Comparison of ENCODE assay signal across 18 cellular contexts in genomic region chr20:40880716-40881104, GRCh38.
DNase-seq lines count a peak whose midpoint lies in the region; ATAC-seq and TF ChIP-seq lines count a peak whose summit lies in the region.
"Had no signal": no experiment of that assay in that cellular context is flagged by ENCODE, and none has a peak within 500 bp of the region (broad histone marks: within the 10 kb centered on the region; RNA-seq: fewer than 3 reads in every experiment).

No MANE protein-coding gene starts in this region.

- H3K9me2 ChIP-seq in Loucy (replicated peaks; ENCODE audit: low read depth, low read length) = no peaks in the 10 kb centered on the region

- H3K9ac ChIP-seq in Loucy (ENCODE audit: low read depth, low read length, poor library complexity, severe bottlenecking) = peak overlapping the region; percentile 74

- POLR2A ChIA-PET in activated naive CD8-positive, alpha-beta T cell treated with anti-CD3 and anti-CD28 coated beads, Interleukin-2, amount 10 ng/mL, durations not matched to agents 7 days and 5 days (lab: Charles Lee) = no interaction called here

- no peak for TF ChIP-seq CTCF in Loucy (conservative IDR thresholded peaks at IDR 0.05; ENCODE audit: low read length)
- no peak for TF ChIP-seq CTCF in chondrocyte (IDR thresholded peaks at IDR 0.05)

- H3K9me3 ChIP-seq in Loucy (ENCODE audit: insufficient read depth, low read depth, low read length) = no peaks in the 10 kb centered on the region
- H3K9me3 ChIP-seq: MG63 had no signal

- peaks cover 12% of the 10 kb centered on the region; the same call in 1 of the 2 replicates for H3F3A ChIP-seq in Loucy (ENCODE audit: low read depth)

- DNase-seq in activated naive CD8-positive, alpha-beta T cell treated with anti-CD3 and anti-CD28 coated beads, Interleukin-2, amount 10 ng/mL, durations not matched to agents 7 days and 5 days = no peak
- no peak for DNase-seq in activated naive CD8-positive, alpha-beta T cell treated with anti-CD3 and anti-CD28 coated beads, Interleukin-2, amount 50 U/mL, for 24 hours
- DNase-seq in chondrocyte (ENCODE audit: low spot score) (no peak), dedifferentiated amniotic fluid mesenchymal stem cell (ENCODE audit: extremely low spot score) (no peak), activated T-cell treated with anti-CD3 and anti-CD28 coated beads for 4 hours (no peak)
- DNase-seq: H9, IMR-90, MG63, NCI-H1048, NCI-H1417 treated with DMSO at 0.1 percent for 48 hours, NCI-H187 treated with DMSO at 0.1 percent for 48 hours, NCI-H2107, NCI-H446 treated with DMSO at 0.1 percent for 48 hours, NCI-H526 treated with DMSO at 0.1 percent for 48 hours, PC-9, SHP77 had no signal

- no peaks in the 10 kb centered on the region for H3K36me3 ChIP-seq in Loucy (ENCODE audit: insufficient read depth, low read length)
- H3K36me3 ChIP-seq: MG63 had no signal

- no peak overlapping the region for H2AFZ ChIP-seq in Loucy (ENCODE audit: low read length)
- H2AFZ ChIP-seq: PC-9 had no signal

- H3K27ac Mint-ChIP-seq in activated naive CD8-positive, alpha-beta T cell treated with anti-CD3 and anti-CD28 coated beads, Interleukin-2, amount 10 ng/mL, durations not matched to agents 7 days and 5 days = peak overlapping the region; percentile 79
- H3K27ac Mint-ChIP-seq in activated naive CD8-positive, alpha-beta T cell treated with anti-CD3 and anti-CD28 coated beads, Interleukin-2, amount 50 U/mL, for 24 hours = no peak overlapping the region
- H3K27ac Mint-ChIP-seq in chondrocyte (ENCODE audit: unreplicated experiment) = peak overlapping the region; percentile 23
- H3K27ac Mint-ChIP-seq: H9 had no signal

- peaks cover 66% of the 10 kb centered on the region for H3K4me1 ChIP-seq in Loucy (ENCODE audit: insufficient read depth, low read length, poor library complexity, severe bottlenecking)

- no peak for ATAC-seq in activated naive CD8-positive, alpha-beta T cell treated with anti-CD3 and anti-CD28 coated beads, Interleukin-2, amount 10 ng/mL, durations not matched to agents 7 days and 5 days (ENCODE audit: low read depth)
- ATAC-seq in activated naive CD8-positive, alpha-beta T cell treated with anti-CD3 and anti-CD28 coated beads, Interleukin-2, amount 50 U/mL, for 24 hours = no peak
- ATAC-seq in HG03571 (IDR thresholded peaks at IDR 0.05; ENCODE audit: unreplicated experiment) = no peak

- H3K4me1 Mint-ChIP-seq in activated naive CD8-positive, alpha-beta T cell treated with anti-CD3 and anti-CD28 coated beads, Interleukin-2, amount 10 ng/mL, durations not matched to agents 7 days and 5 days = peaks cover 39% of the 10 kb centered on the region
- H3K4me1 Mint-ChIP-seq in activated naive CD8-positive, alpha-beta T cell treated with anti-CD3 and anti-CD28 coated beads, Interleukin-2, amount 50 U/mL, for 24 hours = peaks cover 21% of the 10 kb centered on the region
- peaks cover 3% of the 10 kb centered on the region for H3K4me1 Mint-ChIP-seq in chondrocyte (ENCODE audit: low read depth)

- H4K20me1 ChIP-seq in Loucy (ENCODE audit: insufficient read depth, low read length, poor library complexity, severe bottlenecking) = no peaks in the 10 kb centered on the region

- H3K4me3 ChIP-seq in Loucy (ENCODE audit: low read length, poor library complexity, severe bottlenecking) = no peak overlapping the region
- H3K4me3 ChIP-seq: MG63, PC-9 had no signal

- H3K27me3 Mint-ChIP-seq in activated naive CD8-positive, alpha-beta T cell treated with anti-CD3 and anti-CD28 coated beads, Interleukin-2, amount 10 ng/mL, durations not matched to agents 7 days and 5 days = peaks cover 2% of the 10 kb centered on the region
- H3K27me3 Mint-ChIP-seq in activated naive CD8-positive, alpha-beta T cell treated with anti-CD3 and anti-CD28 coated beads, Interleukin-2, amount 50 U/mL, for 24 hours = no peaks in the 10 kb centered on the region
- peaks cover 7% of the 10 kb centered on the region for H3K27me3 Mint-ChIP-seq in chondrocyte (ENCODE audit: low read depth)

- H3K79me2 ChIP-seq in Loucy (ENCODE audit: insufficient read depth, low read length) = no peaks in the 10 kb centered on the region

- H3K4me3 Mint-ChIP-seq in activated naive CD8-positive, alpha-beta T cell treated with anti-CD3 and anti-CD28 coated beads, Interleukin-2, amount 10 ng/mL, durations not matched to agents 7 days and 5 days = peak overlapping the region; percentile 9
- H3K4me3 Mint-ChIP-seq in activated naive CD8-positive, alpha-beta T cell treated with anti-CD3 and anti-CD28 coated beads, Interleukin-2, amount 50 U/mL, for 24 hours = no peak overlapping the region
- no peak overlapping the region for H3K4me3 Mint-ChIP-seq in chondrocyte (ENCODE audit: unreplicated experiment)
- H3K4me3 Mint-ChIP-seq: H9 had no signal

- H3K4me2 ChIP-seq in Loucy (ENCODE audit: low read depth, low read length, poor library complexity, severe bottlenecking) = peak overlapping the region; percentile 22
- H3K4me2 ChIP-seq: PC-9 had no signal

- H3K27me3 ChIP-seq in Loucy (ENCODE audit: insufficient read depth, low read length, poor library complexity, severe bottlenecking) = no peaks in the 10 kb centered on the region
- H3K27me3 ChIP-seq: MG63 had no signal

- peaks cover 4% of the 10 kb centered on the region for H3K9me3 Mint-ChIP-seq in activated naive CD8-positive, alpha-beta T cell treated with anti-CD3 and anti-CD28 coated beads, Interleukin-2, amount 10 ng/mL, durations not matched to agents 7 days and 5 days
- H3K9me3 Mint-ChIP-seq in activated naive CD8-positive, alpha-beta T cell treated with anti-CD3 and anti-CD28 coated beads, Interleukin-2, amount 50 U/mL, for 24 hours = peaks cover 4% of the 10 kb centered on the region
- H3K9me3 Mint-ChIP-seq in chondrocyte (ENCODE audit: low read depth) = peaks cover 8% of the 10 kb centered on the region

- peaks cover 23% of the 10 kb centered on the region for H3K36me3 Mint-ChIP-seq in activated naive CD8-positive, alpha-beta T cell treated with anti-CD3 and anti-CD28 coated beads, Interleukin-2, amount 10 ng/mL, durations not matched to agents 7 days and 5 days
- no peaks in the 10 kb centered on the region for H3K36me3 Mint-ChIP-seq in activated naive CD8-positive, alpha-beta T cell treated with anti-CD3 and anti-CD28 coated beads, Interleukin-2, amount 50 U/mL, for 24 hours (ENCODE audit: low read depth)
- H3K36me3 Mint-ChIP-seq in chondrocyte (ENCODE audit: low read depth) = peaks cover 3% of the 10 kb centered on the region
